Comparison of ENCODE assay signal across 11 cellular contexts in the genomic region with DNA sequence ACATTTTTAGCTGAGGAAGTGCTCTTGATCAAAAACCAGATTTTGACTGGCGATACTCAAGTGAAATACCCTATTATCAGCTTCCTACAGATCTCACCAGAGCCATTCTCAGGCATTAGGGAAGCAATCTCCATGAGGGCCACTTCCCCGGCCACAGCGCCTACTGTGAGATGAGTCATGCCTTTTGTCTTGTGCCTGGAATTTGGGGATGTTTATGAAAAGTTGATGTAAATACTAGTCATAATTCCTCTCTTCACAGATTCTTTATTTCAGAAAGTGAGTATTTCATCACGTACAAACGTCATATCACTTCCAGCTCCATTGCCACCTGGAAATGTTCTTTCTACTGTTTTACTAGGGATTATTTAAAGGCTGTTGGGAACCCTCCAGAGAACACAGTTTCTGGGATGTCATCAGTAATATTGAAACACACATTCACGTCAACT. TPM values are rescaled to one million over a fixed set of nuclear protein-coding genes. Genes with fewer than 3 reads are reported as not detected.
DNase-seq lines count a peak whose midpoint lies in the region; ATAC-seq and TF ChIP-seq lines count a peak whose summit lies in the region.
"Had no signal": no experiment of that assay in that cellular context is flagged by ENCODE, and none has a peak within 500 bp of the region (broad histone marks: within the 10 kb centered on the region; RNA-seq: fewer than 3 reads in every experiment).

No MANE protein-coding gene starts in this region.

- DNase-seq in GM23338 (ENCODE audit: low spot score): peak; percentile 44
- DNase-seq in SK-N-MC (ENCODE audit: low read depth, low spot score): no peak
- DNase-seq in fibroblast of gingiva (ENCODE audit: low read depth): peak; percentile 72
- no peak for DNase-seq in naive thymus-derived CD4-positive, alpha-beta T cell
- no peak for DNase-seq in middle frontal gyrus (ENCODE audit: extremely low spot score, low spot score)
- DNase-seq in NCI-H1092 treated with DMSO at 0.1 percent for 48 hours (lab: John Stamatoyannopoulos, UW): no peak
- DNase-seq in activated CD8-positive, alpha-beta memory T cell treated with anti-CD3 and anti-CD28 coated beads, Interleukin-2, amount 50 U/mL, for 48 hours: no peak
- DNase-seq in effector memory CD4-positive, alpha-beta T cell: no peak
- DNase-seq: activated T-cell treated with anti-CD3 and anti-CD28 coated beads, Interleukin-2, amount 50 U/mL, for 4 hours; DMS153; NCI-H345 had no signal

- no peaks in the 10 kb centered on the region; the same call in 2 of the 3 replicates for H3K36me3 Mint-ChIP-seq in GM23338 (ENCODE audit: low read depth)
- no peaks in the 10 kb centered on the region for H3K36me3 Mint-ChIP-seq in naive thymus-derived CD4-positive, alpha-beta T cell

- no peak overlapping the region for H3K4me3 Mint-ChIP-seq in GM23338
- H3K4me3 Mint-ChIP-seq in naive thymus-derived CD4-positive, alpha-beta T cell: no peak overlapping the region
- H3K4me3 Mint-ChIP-seq: activated T-cell treated with anti-CD3 and anti-CD28 coated beads, Interleukin-2, amount 50 U/mL, for 4 hours had no signal

- 0 out of 2 replicates have a peak overlapping the region, but pooled peaks have one; percentile 14 for H3K4me2 ChIP-seq in GM23338

- POLR2A ChIA-PET in naive thymus-derived CD4-positive, alpha-beta T cell (lab: Charles Lee): no interaction called here

- no peaks in the 10 kb centered on the region for H3K36me3 ChIP-seq in GM23338 (ENCODE audit: insufficient read depth)
- H3K36me3 ChIP-seq in SK-N-MC (ENCODE audit: insufficient read depth, low read length): no peaks in the 10 kb centered on the region
- no peaks in the 10 kb centered on the region for H3K36me3 ChIP-seq in naive thymus-derived CD4-positive, alpha-beta T cell (ENCODE audit: control insufficient read depth in 2 of 3, insufficient read depth in 3 of 3, low read length in 3 of 3)
- H3K36me3 ChIP-seq in effector memory CD4-positive, alpha-beta T cell (ENCODE audit: control insufficient read depth, insufficient read depth, low read length): no peaks in the 10 kb centered on the region

- no peaks in the 10 kb centered on the region for H4K20me1 ChIP-seq in GM23338 (replicated peaks; ENCODE audit: insufficient read depth)

- no peaks in the 10 kb centered on the region for H3K27me3 ChIP-seq in GM23338 (ENCODE audit: insufficient read depth)
- no peaks in the 10 kb centered on the region for H3K27me3 ChIP-seq in naive thymus-derived CD4-positive, alpha-beta T cell (ENCODE audit: control insufficient read depth in 2 of 2, insufficient read depth in 2 of 2, low read length in 2 of 2)
- H3K27me3 ChIP-seq in effector memory CD4-positive, alpha-beta T cell (replicated peaks; ENCODE audit: control insufficient read depth, insufficient read depth, low read length, poor library complexity, severe bottlenecking): no peaks in the 10 kb centered on the region

- no peaks in the 10 kb centered on the region for H3F3A ChIP-seq in GM23338 (replicated peaks; ENCODE audit: low read depth)

- H3K4me3 ChIP-seq in GM23338 (no peak overlapping the region), SK-N-MC (no peak overlapping the region)
- H3K4me3 ChIP-seq in naive thymus-derived CD4-positive, alpha-beta T cell (ENCODE audit: low read length): no peak overlapping the region
- H3K4me3 ChIP-seq in effector memory CD4-positive, alpha-beta T cell (ENCODE audit: insufficient read depth, low read depth, low read length, poor library complexity, severe bottlenecking): no peak overlapping the region

- H3K9ac ChIP-seq in SK-N-MC (ENCODE audit: insufficient read length): no peak overlapping the region

- peaks cover 35% of the 10 kb centered on the region for H3K4me1 Mint-ChIP-seq in GM23338
- no peaks in the 10 kb centered on the region for H3K4me1 Mint-ChIP-seq in naive thymus-derived CD4-positive, alpha-beta T cell

- H2AFZ ChIP-seq in GM23338: no peak overlapping the region; the same call in 1 of the 2 replicates

- no peaks in the 10 kb centered on the region for H3K9me3 ChIP-seq in SK-N-MC (ENCODE audit: low read depth, low read length)
- no peaks in the 10 kb centered on the region for H3K9me3 ChIP-seq in naive thymus-derived CD4-positive, alpha-beta T cell (ENCODE audit: control insufficient read depth in 2 of 3, low read length in 3 of 3)
- H3K9me3 ChIP-seq in effector memory CD4-positive, alpha-beta T cell (ENCODE audit: control insufficient read depth, low read length): no peaks in the 10 kb centered on the region

- peak overlapping the region; percentile 20 for H3K27ac ChIP-seq in GM23338 (ENCODE audit: low read depth)
- H3K27ac ChIP-seq in SK-N-MC: peak overlapping the region; percentile 49; the same call in 1 of the 2 replicates
- no peak overlapping the region for H3K27ac ChIP-seq in naive thymus-derived CD4-positive, alpha-beta T cell (ENCODE audit: low read depth, low read length)
- no peak overlapping the region for H3K27ac ChIP-seq in effector memory CD4-positive, alpha-beta T cell (ENCODE audit: insufficient read depth, low read length, poor library complexity, severe bottlenecking)

- peaks cover 8% of the 10 kb centered on the region for H3K27me3 Mint-ChIP-seq in GM23338 (ENCODE audit: insufficient read depth, low read depth, poor library complexity)
- peaks cover 0 to 15% (median 0%) of the 10 kb centered on the region in 5 donors for H3K27me3 Mint-ChIP-seq in naive thymus-derived CD4-positive, alpha-beta T cell

- peaks cover 6% of the 10 kb centered on the region; the same call in 1 of the 3 replicates for H3K9me3 Mint-ChIP-seq in GM23338
- H3K9me3 Mint-ChIP-seq in naive thymus-derived CD4-positive, alpha-beta T cell: peaks cover 0 to 2% (median 0%) of the 10 kb centered on the region in 11 donors
- H3K9me3 Mint-ChIP-seq: activated T-cell treated with anti-CD3 and anti-CD28 coated beads, Interleukin-2, amount 50 U/mL, for 4 hours had no signal

- CTCF ChIA-PET in naive thymus-derived CD4-positive, alpha-beta T cell (lab: Charles Lee): interaction anchor here (0.8 kb wide), 1 partner anchor 446 kb away, joined by 3 read pairs; no protein-coding TSS in a partner anchor

- peak overlapping the region; percentile 78 for H3K27ac Mint-ChIP-seq in GM23338
- H3K27ac Mint-ChIP-seq in naive thymus-derived CD4-positive, alpha-beta T cell: no peak overlapping the region

- no peaks in the 10 kb centered on the region for H3K9me2 ChIP-seq in GM23338 (ENCODE audit: insufficient read depth)

- TF ChIP-seq CTCF in GM23338 (conservative IDR thresholded peaks at IDR 0.05; ENCODE audit: low read depth in 2 of 2): no peak

- H3K4me1 ChIP-seq in GM23338 (ENCODE audit: insufficient read depth): peaks cover 21% of the 10 kb centered on the region; the same call in 1 of the 2 replicates
- H3K4me1 ChIP-seq in naive thymus-derived CD4-positive, alpha-beta T cell (ENCODE audit: control insufficient read depth in 2 of 2, insufficient read depth in 2 of 2, low read length in 2 of 2): no peaks in the 10 kb centered on the region
- no peaks in the 10 kb centered on the region for H3K4me1 ChIP-seq in effector memory CD4-positive, alpha-beta T cell (ENCODE audit: control insufficient read depth, insufficient read depth, low read length, poor library complexity, severe bottlenecking)

- peak; percentile 73 for ATAC-seq in GM23338
- ATAC-seq in naive thymus-derived CD4-positive, alpha-beta T cell: peak; percentile 29
- ATAC-seq: activated T-cell treated with anti-CD3 and anti-CD28 coated beads, Interleukin-2, amount 50 U/mL, for 4 hours had no signal

- intact Hi-C loops in naive thymus-derived CD4-positive, alpha-beta T cell (cut with micrococcal nuclease): no loop called here

- no peaks in the 10 kb centered on the region for H3K79me2 ChIP-seq in GM23338 (replicated peaks; ENCODE audit: insufficient read depth)

RNA-seq across cellular contexts. Expression of gene SLC46A3, which starts 25.3 kb away (rescaled TPM):
- total RNA-seq in GM23338 (2014; rRNA removed; shearing (Covaris generic)): 0.28 and 0.39 TPM in 2 replicates
- polyA plus RNA-seq in GM23338 (2016; fragmentation: Nextera tagmentation; extraction: Ambion mirVana): 0.16 and 0.21 TPM in 2 replicates
- 10 to 100 TPM; 11.1 to 23.6 (median 12.0) TPM for total RNA-seq in naive thymus-derived CD4-positive, alpha-beta T cell
- 10 to 100 TPM; 34.2 to 39.8 TPM for polyA plus RNA-seq in naive thymus-derived CD4-positive, alpha-beta T cell

Comparison
In these comparisons a context has a peak if more than half of its experiments do, and no peak if none do; other contexts are left out.
1. DNase-seq: peak in GM23338 (single experiment) and fibroblast of gingiva (single experiment); none in SK-N-MC (single experiment), naive thymus-derived CD4-positive, alpha-beta T cell (0 of 9), middle frontal gyrus (single experiment), NCI-H1092 treated with DMSO at 0.1 percent for 48 hours (single experiment), activated CD8-positive, alpha-beta memory T cell treated with anti-CD3 and anti-CD28 coated beads, Interleukin-2, amount 50 U/mL, for 48 hours (single experiment) and effector memory CD4-positive, alpha-beta T cell (0 of 3).
2. H3K27ac ChIP-seq: peak in GM23338 (single experiment) and SK-N-MC (single experiment); none in naive thymus-derived CD4-positive, alpha-beta T cell (single experiment) and effector memory CD4-positive, alpha-beta T cell (single experiment).